Comparison of ENCODE assay signal across 8 cellular contexts in genomic region chr21:33915368-33916199, GRCh38. TPM values are rescaled to one million over a fixed set of nuclear protein-coding genes. Genes with fewer than 3 reads are reported as not detected.
A peak's percentile ranks its signal among the peaks of the same experiment; 100 is the strongest.
DNase-seq lines count a peak whose midpoint lies in the region; ATAC-seq and TF ChIP-seq lines count a peak whose summit lies in the region.

Gene ATP5PO, minus strand, starts transcription at chr21:33915804. Its CDS starts 41 bp downstream, at chr21:33915763.

- intact Hi-C loops in activated CD4-positive, alpha-beta T cell treated with anti-CD3 and anti-CD28 coated beads, Interleukin-2, amount 10 ng/mL, durations not matched to agents 24 days and 14 days (cut with micrococcal nuclease) = loop anchor here (1.0 to 5.0 kb wide), 5 partner anchors 17 to 702 kb away; partner anchors contain the start of genes CRYZL1 and RCAN1
- intact Hi-C loops in colonic mucosa (cut with DNase I) = no loop called here

- ATAC-seq in GM19324 (IDR thresholded peaks at IDR 0.05; ENCODE audit: low FRiP score, unreplicated experiment) (peak; percentile 99), HG03469 (IDR thresholded peaks at IDR 0.05; ENCODE audit: unreplicated experiment) (peak; percentile 93)

- no peaks in the 10 kb centered on the region for H3K9me3 ChIP-seq in colonic mucosa

- H3K36me3 Mint-ChIP-seq in activated CD4-positive, alpha-beta T cell treated with anti-CD3 and anti-CD28 coated beads, Interleukin-2, amount 10 ng/mL, durations not matched to agents 24 days and 14 days (ENCODE audit: low read depth) = peaks cover 25% of the 10 kb centered on the region

- H3K4me1 ChIP-seq in colonic mucosa = peaks cover 9% of the 10 kb centered on the region

- peak within 1 kb of the TSS; percentile 99 for H3K9ac ChIP-seq in colonic mucosa (ENCODE audit: low read depth in 2 of 2, low read length in 2 of 2)

- POLR2A ChIA-PET in BJ (lab: Charles Lee) = no interaction called here

- H3K4me1 Mint-ChIP-seq in activated CD4-positive, alpha-beta T cell treated with anti-CD3 and anti-CD28 coated beads, Interleukin-2, amount 10 ng/mL, durations not matched to agents 24 days and 14 days = peaks cover 30% of the 10 kb centered on the region

- no peaks in the 10 kb centered on the region for H3K9me3 Mint-ChIP-seq in activated CD4-positive, alpha-beta T cell treated with anti-CD3 and anti-CD28 coated beads, Interleukin-2, amount 10 ng/mL, durations not matched to agents 24 days and 14 days

- DNase-seq in BJ (ENCODE audit: low read depth) (peak; percentile 91), NCI-H526 treated with DMSO at 0.1 percent for 48 hours (lab: John Stamatoyannopoulos, UW) (peak; percentile 96), colonic mucosa (peak; percentile 98), kidney tubule cell (ENCODE audit: low spot score) (peak; percentile 98)
- DNase-seq in activated CD4-positive, alpha-beta T cell treated with anti-CD3 and anti-CD28 coated beads, Interleukin-2, amount 10 ng/mL, durations not matched to agents 24 days and 14 days = peak; percentile 99
- DNase-seq in stimulated activated CD4-positive, alpha-beta T cell treated with anti-CD3 and anti-CD28 coated beads, Interleukin-1b, Interleukin-23, amount 100 ng/mL, for 24 hours (ENCODE audit: low read depth in 4 of 4, low spot score in 1 of 4) = peak; percentile 88 to 96 (median 93)

- peak within 1 kb of the TSS; percentile 99 for H3K27ac Mint-ChIP-seq in activated CD4-positive, alpha-beta T cell treated with anti-CD3 and anti-CD28 coated beads, Interleukin-2, amount 10 ng/mL, durations not matched to agents 24 days and 14 days

- H3K4me3 ChIP-seq in BJ (ENCODE audit: low read depth, low read length) = peak within 1 kb of the TSS; percentile 72
- peak within 1 kb of the TSS; percentile 92 for H3K4me3 ChIP-seq in colonic mucosa

- peak within 1 kb of the TSS; percentile 99 for H3K4me3 Mint-ChIP-seq in activated CD4-positive, alpha-beta T cell treated with anti-CD3 and anti-CD28 coated beads, Interleukin-2, amount 10 ng/mL, durations not matched to agents 24 days and 14 days

- H3K27me3 Mint-ChIP-seq in activated CD4-positive, alpha-beta T cell treated with anti-CD3 and anti-CD28 coated beads, Interleukin-2, amount 10 ng/mL, durations not matched to agents 24 days and 14 days = peaks cover 2% of the 10 kb centered on the region

- H3K27me3 ChIP-seq in BJ (ENCODE audit: control insufficient read depth, insufficient read depth, low read length) = no peaks in the 10 kb centered on the region
- H3K27me3 ChIP-seq in colonic mucosa = no peaks in the 10 kb centered on the region

- no peak for TF ChIP-seq CTCF in BJ (IDR thresholded peaks at IDR 0.05; ENCODE audit: insufficient read depth, low read depth, low read length)
- no peak for TF ChIP-seq CTCF in colonic mucosa (IDR thresholded peaks at IDR 0.05)

- CTCF ChIA-PET in BJ (lab: Yijun Ruan, JAX) = interaction anchor here (1.3 to 2.0 kb wide), 2 partner anchors 11 to 14 kb away, joined by 4 to 5 read pairs; no protein-coding TSS in a partner anchor

- H3K36me3 ChIP-seq in BJ (ENCODE audit: control insufficient read depth, insufficient read depth, low read length) = no peaks in the 10 kb centered on the region
- H3K36me3 ChIP-seq in colonic mucosa = peaks cover 5% of the 10 kb centered on the region

- peak within 1 kb of the TSS; percentile 62 for H3K27ac ChIP-seq in colonic mucosa

RNA-seq across cellular contexts. Expression of gene ATP5PO, which starts in this region (rescaled TPM):
- 177 and 262 TPM in 2 replicates for polyA plus RNA-seq in BJ (2011; rRNA removed)
- polyA minus RNA-seq in BJ (2011; rRNA and poly(A)+ RNA removed) = 21.0 and 33.0 TPM in 2 replicates
- 172 and 194 TPM in 2 replicates for total RNA-seq in activated CD4-positive, alpha-beta T cell treated with anti-CD3 and anti-CD28 coated beads, Interleukin-2, amount 10 ng/mL, durations not matched to agents 24 days and 14 days
- 100 to 1,000 TPM; 312 to 335 TPM for total RNA-seq in colonic mucosa

Comparison
In these comparisons a context has a peak if more than half of its experiments do, and no peak if none do; other contexts are left out.
1. Peak in every context shown above with its lines: DNase-seq, ATAC-seq, H3K4me3 ChIP-seq and H3K27ac ChIP-seq.